ENCODE assay signal across 18 cellular contexts in the genomic region with DNA sequence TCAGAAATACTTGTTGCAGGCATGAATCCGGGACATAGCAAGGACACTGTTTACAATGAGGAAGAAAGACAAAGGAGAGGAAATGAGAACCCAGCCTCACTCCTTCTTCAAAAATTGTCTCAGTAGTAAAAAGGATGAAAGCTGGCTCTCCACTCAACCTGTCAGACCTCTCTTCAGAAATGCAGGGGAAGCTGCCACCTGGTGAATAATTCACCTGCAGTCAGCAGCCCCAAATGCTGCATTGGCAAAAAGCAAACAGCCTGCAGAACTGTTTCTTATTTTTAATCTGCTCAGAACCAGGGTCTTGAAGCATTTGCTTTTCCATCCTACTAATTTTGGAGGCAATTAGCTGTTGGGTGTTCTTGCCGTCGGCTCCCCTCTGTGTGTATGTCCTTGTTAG.
DNase-seq lines count a peak whose midpoint lies in the region; ATAC-seq, FAIRE-seq and TF ChIP-seq lines count a peak whose summit lies in the region.
"Had no signal": no experiment of that assay in that cellular context is flagged by ENCODE, and none has a peak within 500 bp of the region (broad histone marks: within the 10 kb centered on the region; RNA-seq: fewer than 3 reads in every experiment).

No MANE protein-coding gene starts in this region.

- no peaks in the 10 kb centered on the region for H3K27me3 ChIP-seq in bronchial epithelial cell (ENCODE audit: control insufficient read depth, insufficient read depth, low read length)
- no peaks in the 10 kb centered on the region for H3K27me3 ChIP-seq in neural cell (ENCODE audit: insufficient read depth, low read depth, low read length)

- no peak for ATAC-seq in GM18909 (IDR thresholded peaks at IDR 0.05; ENCODE audit: poor library complexity, unreplicated experiment)
- ATAC-seq: A549, Right ventricle myocardium inferior had no signal

- no peaks in the 10 kb centered on the region for H4K20me1 ChIP-seq in neural cell (ENCODE audit: insufficient read depth)

- H3K9me3 ChIP-seq in neural cell (ENCODE audit: low read length): no peaks in the 10 kb centered on the region
- H3K9me3 ChIP-seq: SK-N-SH had no signal

- H3K9ac ChIP-seq in neural cell (ENCODE audit: low read length): no peak overlapping the region
- H3K9ac ChIP-seq: KMS-11, SK-N-SH had no signal

- DNase-seq in NCI-H82 (lab: John Stamatoyannopoulos, UW): peak; percentile 25
- DNase-seq in NCI-H82 treated with DMSO at 0.1 percent for 48 hours (lab: John Stamatoyannopoulos, UW; ENCODE audit: unreplicated experiment): no peak
- no peak for DNase-seq in bronchial epithelial cell (ENCODE audit: low read depth)
- DNase-seq in activated CD4-positive, alpha-beta T cell treated with anti-CD3 and anti-CD28 coated beads for 1 hour: no peak
- no peak for DNase-seq in middle frontal gyrus (ENCODE audit: extremely low spot score, low spot score)
- DNase-seq: GDM1, NCI-H1105, NCI-H1694 treated with DMSO at 0.1 percent for 48 hours, NCI-H524 treated with DMSO at 0.1 percent for 48 hours, PC-9, SK-N-SH had no signal

- no peaks in the 10 kb centered on the region for H3K79me2 ChIP-seq in neural cell (replicated peaks; ENCODE audit: insufficient read depth, low read length)

- H3K4me2 ChIP-seq in neural cell (ENCODE audit: low read length): no peak overlapping the region
- H3K4me2 ChIP-seq: A549, KMS-11, PC-9, SK-N-SH had no signal

- no peak overlapping the region for H3K27ac ChIP-seq in neural cell (ENCODE audit: low read length)
- H3K27ac ChIP-seq: A549, KMS-11, PC-9 had no signal

- no peak overlapping the region for H2AFZ ChIP-seq in neural cell (ENCODE audit: low read depth, low read length)
- H2AFZ ChIP-seq: PC-9 had no signal

- peak; percentile 40 for TF ChIP-seq RAD21 in neural cell (conservative IDR thresholded peaks at IDR 0.05)

- peak; percentile 80 for FAIRE-seq in bronchial epithelial cell (lab: Jason Lieb, UNC)
- FAIRE-seq: A549, GM12892, H54 had no signal

- TF ChIP-seq EP300 in neural cell (conservative IDR thresholded peaks at IDR 0.05; ENCODE audit: poor library complexity, severe bottlenecking): no peak

- TF ChIP-seq CTCF in bronchial epithelial cell (IDR thresholded peaks at IDR 0.05; ENCODE audit: insufficient read depth, low read length, severe bottlenecking) (no peak), neural cell (IDR thresholded peaks at IDR 0.05; ENCODE audit: poor library complexity, severe bottlenecking) (no peak)

- H3K9me2 ChIP-seq in neural cell (ENCODE audit: insufficient read depth, low read length): no peaks in the 10 kb centered on the region
- H3K9me2 ChIP-seq: SK-N-SH had no signal

- no peak overlapping the region for H3K4me3 ChIP-seq in bronchial epithelial cell (ENCODE audit: low read depth, low read length)
- H3K4me3 ChIP-seq in neural cell (ENCODE audit: low read length): no peak overlapping the region
- H3K4me3 ChIP-seq: A549, PC-9 had no signal

- H3F3A ChIP-seq in neural cell (ENCODE audit: insufficient read depth, low read length, poor library complexity, severe bottlenecking): no peaks in the 10 kb centered on the region

- H3K36me3 ChIP-seq in bronchial epithelial cell (ENCODE audit: control insufficient read depth, insufficient read depth, low read length): no peaks in the 10 kb centered on the region
- no peaks in the 10 kb centered on the region for H3K36me3 ChIP-seq in neural cell (ENCODE audit: insufficient read depth, low read length)

TF ChIP-seq in neural cell, 6 proteins besides CTCF, POLR2A, EP300 and RAD21:
- TF ChIP-seq SMC3 (conservative IDR thresholded peaks at IDR 0.05; ENCODE audit: poor library complexity) (peak; percentile 21), MXI1 (conservative IDR thresholded peaks at IDR 0.05; ENCODE audit: poor library complexity, severe bottlenecking) (no peak)
